Comparison of ENCODE assay signal across 26 cellular contexts in genomic region chr2:5954509-5954908, GRCh38.
"Had no signal": no experiment of that assay in that cellular context is flagged by ENCODE, and none has a peak within 500 bp of the region (broad histone marks: within the 10 kb centered on the region; RNA-seq: fewer than 3 reads in every experiment).

No MANE protein-coding gene starts in this region.

- ATAC-seq: stimulated activated effector memory CD8-positive, alpha-beta T cell treated with anti-CD3 and anti-CD28 coated beads, Interleukin-12 subunit alpha, Interleukin-12 subunit beta, amount 100 ng/mL, for 72 hours; stimulated activated memory B cell treated with anti-CD40 and anti-IgM and Interleukin-4, amounts not matched to agents 10 μg/mL and 1 μg/mL and 100 μg/mL, for 72 hours; stimulated activated naive B cell treated with anti-CD40 and anti-IgM and Interleukin-4, amounts not matched to agents 10 μg/mL and 1 μg/mL and 100 μg/mL, for 72 hours; stimulated activated naive CD8-positive, alpha-beta T cell treated with anti-CD3 and anti-CD28 coated beads, Interleukin-15, amount 100 ng/mL, for 72 hours; stimulated activated naive CD8-positive, alpha-beta T cell treated with anti-CD3 and anti-CD28 coated beads, Interleukin-15, Interleukin-2, amounts not matched to agents 100 U/mL and 50 U/mL, for 24 hours; upper lobe of right lung had no signal

- H3K4me1 ChIP-seq: stomach, suprapubic skin, testis, thyroid gland, tibial artery, tibial nerve, transverse colon, upper lobe of left lung, upper lobe of right lung, uterus, vagina had no signal

- H3K4me3 ChIP-seq: stomach, suprapubic skin, testis, thoracic aorta, thyroid gland, tibial artery, tibial nerve, transverse colon, upper lobe of left lung, upper lobe of right lung, uterus, vagina had no signal

- DNase-seq: stimulated activated CD4-positive, alpha-beta T cell treated with anti-CD3 and anti-CD28 coated beads, Interleukin-2, amount 100 ng/mL, for 48 hours; stimulated activated CD4-positive, alpha-beta T cell treated with anti-CD3 and anti-CD28 coated beads, Interleukin-4, amount 100 ng/mL, for 1 hour; stimulated activated CD4-positive, alpha-beta T cell treated with anti-CD3 and anti-CD28 coated beads, Interleukin-4, amount 100 ng/mL, for 24 hours; stimulated activated CD4-positive, alpha-beta T cell treated with anti-CD3 and anti-CD28 coated beads, Interleukin-4, amount 100 ng/mL, for 4 hours; stimulated activated CD8-positive, alpha-beta memory T cell treated with anti-CD3 and anti-CD28 coated beads, Interleukin-4, amount 100 ng/mL, for 48 hours; stimulated activated naive B cell treated with anti-CD40 and anti-IgM and Interleukin-4, amounts not matched to agents 10 μg/mL and 1 μg/mL and 100 μg/mL, for 72 hours; stimulated activated naive CD4-positive, alpha-beta T cell; stimulated activated naive CD4-positive, alpha-beta T cell treated with Interleukin-2 at 50 U/mL for 16 hours; stimulated activated naive CD8-positive, alpha-beta T cell treated with anti-CD3 and anti-CD28 coated beads, Interleukin-15, amount 100 ng/mL, for 72 hours; stimulated activated naive CD8-positive, alpha-beta T cell treated with anti-CD3 and anti-CD28 coated beads, Interleukin-15, Interleukin-2, amounts not matched to agents 100 U/mL and 50 U/mL, for 24 hours; stomach; substantia nigra; testis; thyroid gland; tibial artery; transverse colon; trophoblast cell; upper lobe of left lung; upper lobe of right lung; uterus had no signal

- H3K36me3 ChIP-seq: stomach, suprapubic skin, thoracic aorta, thyroid gland, tibial artery, tibial nerve, transverse colon, upper lobe of left lung, upper lobe of right lung, uterus, vagina had no signal

- H3K9me3 ChIP-seq: suprapubic skin, testis, thoracic aorta, thyroid gland, tibial artery, transverse colon, upper lobe of left lung, upper lobe of right lung, uterus, vagina had no signal
